ENCODE assay signal across 8 cellular contexts in the genomic region with DNA sequence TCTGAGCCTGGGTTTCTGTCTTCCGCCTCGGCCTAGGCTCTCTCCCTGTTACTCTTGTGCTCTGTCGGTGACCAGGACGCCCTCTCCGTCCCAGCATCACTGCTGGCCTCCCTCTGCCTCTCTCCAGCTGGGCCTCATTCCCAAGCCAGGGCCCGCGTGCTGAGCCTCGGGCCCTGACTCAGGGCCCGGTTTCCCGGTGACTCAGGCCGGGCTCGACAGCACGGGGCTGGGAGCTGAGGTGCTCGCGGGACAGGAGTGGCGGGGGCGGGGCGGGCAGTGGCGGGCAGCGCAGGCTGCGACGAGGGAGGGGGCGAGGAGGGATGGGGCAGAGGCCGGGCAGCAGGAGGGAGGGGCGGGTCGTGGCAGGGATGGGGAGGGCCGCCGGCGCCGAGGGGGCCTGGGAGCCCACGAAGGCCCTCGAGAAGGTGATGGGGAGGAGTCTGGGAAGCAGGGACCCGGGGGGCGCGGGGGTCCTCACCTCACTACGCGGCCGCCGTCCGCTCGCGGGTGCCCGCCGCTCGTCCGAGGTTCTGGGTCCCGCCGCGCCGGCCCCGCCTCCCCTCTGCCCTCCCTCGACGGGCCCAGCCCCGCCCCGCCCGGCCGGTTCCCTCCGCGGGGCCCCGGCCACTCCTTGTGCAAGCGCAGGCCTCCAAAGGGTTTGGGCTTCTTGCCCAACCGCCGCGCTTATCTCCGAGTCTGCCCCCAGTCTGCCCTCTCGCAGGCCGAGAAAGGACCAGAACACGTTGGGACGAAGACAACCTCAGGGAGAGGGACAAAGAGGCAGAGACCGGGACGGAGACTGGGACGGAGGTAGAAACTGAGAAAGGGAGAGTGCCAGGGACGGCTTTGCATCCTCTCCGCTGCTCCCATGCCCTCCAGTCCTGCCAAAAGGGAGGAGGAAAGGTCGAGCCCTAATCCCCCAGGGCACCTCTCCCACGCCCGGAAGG. TPM values are rescaled to one million over a fixed set of nuclear protein-coding genes. Genes with fewer than 3 reads are reported as not detected.
A peak's percentile ranks its signal among the peaks of the same experiment; 100 is the strongest.
DNase-seq lines count a peak whose midpoint lies in the region; ATAC-seq and TF ChIP-seq lines count a peak whose summit lies in the region.

A gene with protein sequence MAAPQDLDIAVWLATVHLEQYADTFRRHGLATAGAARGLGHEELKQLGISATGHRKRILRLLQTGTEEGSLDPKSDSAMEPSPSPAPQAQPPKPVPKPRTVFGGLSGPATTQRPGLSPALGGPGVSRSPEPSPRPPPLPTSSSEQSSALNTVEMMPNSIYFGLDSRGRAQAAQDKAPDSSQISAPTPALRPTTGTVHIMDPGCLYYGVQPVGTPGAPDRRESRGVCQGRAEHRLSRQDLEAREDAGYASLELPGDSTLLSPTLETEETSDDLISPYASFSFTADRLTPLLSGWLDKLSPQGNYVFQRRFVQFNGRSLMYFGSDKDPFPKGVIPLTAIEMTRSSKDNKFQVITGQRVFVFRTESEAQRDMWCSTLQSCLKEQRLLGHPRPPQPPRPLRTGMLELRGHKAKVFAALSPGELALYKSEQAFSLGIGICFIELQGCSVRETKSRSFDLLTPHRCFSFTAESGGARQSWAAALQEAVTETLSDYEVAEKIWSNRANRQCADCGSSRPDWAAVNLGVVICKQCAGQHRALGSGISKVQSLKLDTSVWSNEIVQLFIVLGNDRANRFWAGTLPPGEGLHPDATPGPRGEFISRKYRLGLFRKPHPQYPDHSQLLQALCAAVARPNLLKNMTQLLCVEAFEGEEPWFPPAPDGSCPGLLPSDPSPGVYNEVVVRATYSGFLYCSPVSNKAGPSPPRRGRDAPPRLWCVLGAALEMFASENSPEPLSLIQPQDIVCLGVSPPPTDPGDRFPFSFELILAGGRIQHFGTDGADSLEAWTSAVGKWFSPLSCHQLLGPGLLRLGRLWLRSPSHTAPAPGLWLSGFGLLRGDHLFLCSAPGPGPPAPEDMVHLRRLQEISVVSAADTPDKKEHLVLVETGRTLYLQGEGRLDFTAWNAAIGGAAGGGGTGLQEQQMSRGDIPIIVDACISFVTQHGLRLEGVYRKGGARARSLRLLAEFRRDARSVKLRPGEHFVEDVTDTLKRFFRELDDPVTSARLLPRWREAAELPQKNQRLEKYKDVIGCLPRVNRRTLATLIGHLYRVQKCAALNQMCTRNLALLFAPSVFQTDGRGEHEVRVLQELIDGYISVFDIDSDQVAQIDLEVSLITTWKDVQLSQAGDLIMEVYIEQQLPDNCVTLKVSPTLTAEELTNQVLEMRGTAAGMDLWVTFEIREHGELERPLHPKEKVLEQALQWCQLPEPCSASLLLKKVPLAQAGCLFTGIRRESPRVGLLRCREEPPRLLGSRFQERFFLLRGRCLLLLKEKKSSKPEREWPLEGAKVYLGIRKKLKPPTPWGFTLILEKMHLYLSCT (N-terminal part only) (minus strand): TSS at position 536 of the 947 bp plus-strand sequence. CDS start 1,744 bp downstream, outside the sequence.

- TF ChIP-seq CTCF in GM20000 (IDR thresholded peaks at IDR 0.05; ENCODE audit: extremely low read depth, missing control alignments) (no peak), fibroblast of mammary gland (conservative IDR thresholded peaks at IDR 0.05; ENCODE audit: control insufficient read depth, insufficient read depth, low read depth, low read length) (no peak), thoracic aorta (IDR thresholded peaks at IDR 0.05) (no peak)

- H3K36me3 ChIP-seq in NT2/D1 (ENCODE audit: insufficient read depth, insufficient read length, low read length) = peaks cover 21% of the 10 kb centered on the region
- no peaks in the 10 kb centered on the region for H3K36me3 ChIP-seq in muscle layer of colon (ENCODE audit: insufficient read depth, low read length)
- H3K36me3 ChIP-seq in thoracic aorta = no peaks in the 10 kb centered on the region

- ATAC-seq in thoracic aorta (ENCODE audit: insufficient number of reproducible peaks, low FRiP score, low read depth) (peak; percentile 73), GM18907 (IDR thresholded peaks at IDR 0.05; ENCODE audit: unreplicated experiment) (no peak), GM18520 (IDR thresholded peaks at IDR 0.05; ENCODE audit: unreplicated experiment) (no peak)

- H3K9ac ChIP-seq in NT2/D1 (ENCODE audit: insufficient read length, low read depth) (peak within 1 kb of the TSS; percentile 89), muscle layer of colon (ENCODE audit: low read length) (peak within 1 kb of the TSS; percentile 27)

- H3K4me1 ChIP-seq in NT2/D1 (ENCODE audit: insufficient read depth, insufficient read length) (peaks cover 13% of the 10 kb centered on the region), muscle layer of colon (ENCODE audit: insufficient read depth, low read length) (peaks cover 12% of the 10 kb centered on the region), thoracic aorta (ENCODE audit: control insufficient read depth in 1 of 2, low read depth in 2 of 2) (peaks cover 4 to 31% of the 10 kb centered on the region in 2 donors)

- DNase-seq in GM20000 (ENCODE audit: low spot score) (peak; percentile 42), NT2/D1 (ENCODE audit: low read depth, low spot score) (no peak), fibroblast of mammary gland (ENCODE audit: low read depth) (peak; percentile 85), thoracic aorta (ENCODE audit: low spot score) (peak; percentile 65)
- DNase-seq in activated effector memory CD4-positive, alpha-beta T cell treated with anti-CD3 and anti-CD28 coated beads, Interleukin-2, amount 50 U/mL, for 16 hours = peak; percentile 79

- H3K27me3 ChIP-seq in NT2/D1 (ENCODE audit: insufficient read depth, insufficient read length) (no peaks in the 10 kb centered on the region), muscle layer of colon (ENCODE audit: control insufficient read depth in 1 of 2, insufficient read depth in 2 of 2, low read length in 2 of 2) (peaks cover 0 to 4% of the 10 kb centered on the region in 2 donors), thoracic aorta (replicated peaks; ENCODE audit: insufficient read depth) (no peaks in the 10 kb centered on the region)

- H3K4me3 ChIP-seq in NT2/D1 (ENCODE audit: insufficient read length, low read depth) = peak within 1 kb of the TSS; percentile 73
- peak within 1 kb of the TSS; percentile 36 for H3K4me3 ChIP-seq in fibroblast of mammary gland (ENCODE audit: control insufficient read depth, low read depth, low read length)
- peak within 1 kb of the TSS; percentile 21 to 57 for H3K4me3 ChIP-seq in muscle layer of colon (ENCODE audit: low read depth in 1 of 2, low read length in 2 of 2)
- peak within 1 kb of the TSS; percentile 68 for H3K4me3 ChIP-seq in thoracic aorta

- peak within 1 kb of the TSS; percentile 23 for H3K27ac ChIP-seq in muscle layer of colon (ENCODE audit: low read depth, low read length)
- peak within 1 kb of the TSS; percentile 39 to 71 for H3K27ac ChIP-seq in thoracic aorta

- no peaks in the 10 kb centered on the region for H3K9me3 ChIP-seq in NT2/D1 (ENCODE audit: insufficient read depth, low read length)
- H3K9me3 ChIP-seq in muscle layer of colon (ENCODE audit: low read length) = peaks cover 4% of the 10 kb centered on the region
- no peaks in the 10 kb centered on the region for H3K9me3 ChIP-seq in thoracic aorta

RNA-seq across cellular contexts. Expression of the gene that starts here (rescaled TPM):
- total RNA-seq in thoracic aorta = 10 to 100 TPM; 15.0 to 16.2 TPM
